18 cellular contexts compared by ENCODE assay signal in the genomic region with DNA sequence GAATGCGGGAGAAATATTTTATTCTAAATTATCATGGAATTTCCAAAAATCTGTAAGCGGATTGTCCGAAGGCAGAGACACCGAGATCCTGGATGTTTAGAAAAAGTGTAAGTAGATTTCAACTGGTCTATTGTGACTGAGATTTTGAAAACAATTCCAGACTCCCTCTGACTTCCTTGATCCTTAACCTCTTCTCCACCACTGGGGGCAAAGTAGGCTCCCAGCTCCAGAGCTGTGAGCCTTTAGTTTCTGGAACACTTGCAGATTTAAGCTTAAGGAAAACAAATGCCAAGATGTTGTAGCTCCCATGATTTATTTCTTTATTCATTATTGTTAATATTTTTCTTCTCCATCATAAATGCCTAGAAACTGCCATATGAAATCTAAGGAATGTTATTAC.
DNase-seq lines count a peak whose midpoint lies in the region; ATAC-seq and TF ChIP-seq lines count a peak whose summit lies in the region.
"Had no signal": no experiment of that assay in that cellular context is flagged by ENCODE, and none has a peak within 500 bp of the region (broad histone marks: within the 10 kb centered on the region; RNA-seq: fewer than 3 reads in every experiment).

No MANE protein-coding gene starts in this region.

- ATAC-seq in SK-N-SH treated with all-trans-retinoic acid at 6 μM for 48 hours (no peak), WTC11 (peak; percentile 85)
- no peak for ATAC-seq in stimulated activated naive CD8-positive, alpha-beta T cell treated with anti-CD3 and anti-CD28 coated beads, Interleukin-15, Interleukin-2, amounts not matched to agents 100 U/mL and 50 U/mL, for 24 hours
- ATAC-seq: HepG2 had no signal

- in situ Hi-C loops in brain microvascular endothelial cell (cut with HindIII; ENCODE audit: low pct_ligation_motif_present, low sequenced_read_pairs) = no loop called here

- no peak overlapping the region for H3K9ac ChIP-seq in SK-N-SH
- H3K9ac ChIP-seq: BLaER1 had no signal

- H3K79me2 ChIP-seq in SK-N-SH (ENCODE audit: insufficient read depth) = no peaks in the 10 kb centered on the region

- H3K36me3 Mint-ChIP-seq in WTC11 (no peaks in the 10 kb centered on the region), type B pancreatic cell (no peaks in the 10 kb centered on the region)
- H3K36me3 Mint-ChIP-seq: CD4-positive, CD25-positive, alpha-beta regulatory T cell had no signal

- POLR2A ChIA-PET in SK-N-SH (lab: Yijun Ruan, JAX) (no interaction called here), WTC11 (lab: Charles Lee) (no interaction called here)

- no peak overlapping the region for H3K4me2 ChIP-seq in SK-N-SH
- H3K4me2 ChIP-seq: BLaER1 had no signal

- H4K20me1 ChIP-seq in SK-N-SH (ENCODE audit: insufficient read depth) = no peaks in the 10 kb centered on the region
- H4K20me1 ChIP-seq: BLaER1 had no signal

- H3K4me3 Mint-ChIP-seq in WTC11 (no peak overlapping the region), type B pancreatic cell (no peak overlapping the region)
- H3K4me3 Mint-ChIP-seq: CD4-positive, CD25-positive, alpha-beta regulatory T cell had no signal

- no peak for TF ChIP-seq EP300 in SK-N-SH (IDR thresholded peaks at IDR 0.05; ENCODE audit: borderline replicate concordance in 1 of 2, low read depth in 1 of 2, low read length in 1 of 2)

- H3K27me3 Mint-ChIP-seq in WTC11 (ENCODE audit: low read depth) (no peaks in the 10 kb centered on the region), type B pancreatic cell (peaks cover 21% of the 10 kb centered on the region)
- H3K27me3 Mint-ChIP-seq: CD4-positive, CD25-positive, alpha-beta regulatory T cell had no signal

- CTCF ChIA-PET in SK-N-SH (lab: Yijun Ruan, JAX) (no interaction called here), WTC11 (lab: Charles Lee) (interaction anchor here (0.5 to 2.1 kb wide), 4 partner anchors 19 to 1246 kb away, joined by 3 to 12 read pairs (median 4); no protein-coding TSS in a partner anchor)

- no peaks in the 10 kb centered on the region for H3K9me2 ChIP-seq in SK-N-SH

- H3F3A ChIP-seq in SK-N-SH (replicated peaks; ENCODE audit: insufficient read depth) = peaks cover 5% of the 10 kb centered on the region

- DNase-seq in SK-N-SH (no peak), WTC11 (ENCODE audit: low spot score) (no peak), left kidney (ENCODE audit: low read depth, low spot score) (peak; percentile 12), type B pancreatic cell (ENCODE audit: extremely low spot score, unreplicated experiment) (no peak), brain microvascular endothelial cell (no peak), HK-2 (ENCODE audit: unreplicated experiment) (no peak)
- DNase-seq in stimulated activated naive CD8-positive, alpha-beta T cell treated with anti-CD3 and anti-CD28 coated beads, Interleukin-15, Interleukin-2, amounts not matched to agents 100 U/mL and 50 U/mL, for 24 hours = no peak
- DNase-seq: CD4-positive, CD25-positive, alpha-beta regulatory T cell; DMS153; DND-41; Karpas-422; NCI-H1092; NCI-H1417 treated with DMSO at 0.1 percent for 48 hours; NCI-H1694 treated with DMSO at 0.1 percent for 48 hours; NCI-H446 had no signal

- WGBS in SK-N-SH (ENCODE audit: low lambda C conversion rate) = 46% methylated on average over 4 of the region's 4 CpGs

- no peak overlapping the region for H2AFZ ChIP-seq in SK-N-SH (ENCODE audit: low read depth)

- H3K4me1 ChIP-seq in SK-N-SH (ENCODE audit: control insufficient read depth in 1 of 2, insufficient read depth in 2 of 2, low read depth in 1 of 2, low read length in 1 of 2) = no peaks in the 10 kb centered on the region
- H3K4me1 ChIP-seq: BLaER1 had no signal

- H3K9me3 ChIP-seq in SK-N-SH = no peaks in the 10 kb centered on the region
- H3K9me3 ChIP-seq: BLaER1 had no signal

- TF ChIP-seq CTCF in SK-N-SH (IDR thresholded peaks at IDR 0.05) (0 out of 2 replicates have a peak, but pooled peaks have one; percentile 9), WTC11 (IDR thresholded peaks at IDR 0.05) (no peak), type B pancreatic cell (conservative IDR thresholded peaks at IDR 0.05) (peak; percentile 51), brain microvascular endothelial cell (IDR thresholded peaks at IDR 0.05; ENCODE audit: low read depth, low read length, missing control alignments) (no peak)

- no peaks in the 10 kb centered on the region for H3K27me3 ChIP-seq in SK-N-SH (ENCODE audit: insufficient read depth)
- H3K27me3 ChIP-seq in brain microvascular endothelial cell (replicated peaks) = no peaks in the 10 kb centered on the region
- H3K27me3 ChIP-seq: BLaER1 had no signal

- no peak for TF ChIP-seq RAD21 in SK-N-SH (IDR thresholded peaks at IDR 0.05; ENCODE audit: low read length)

- peaks cover 9% of the 10 kb centered on the region; the same call in 1 of the 2 replicates for H3K4me1 Mint-ChIP-seq in WTC11
- peaks cover 29% of the 10 kb centered on the region for H3K4me1 Mint-ChIP-seq in type B pancreatic cell (ENCODE audit: unreplicated experiment)
- H3K4me1 Mint-ChIP-seq: CD4-positive, CD25-positive, alpha-beta regulatory T cell had no signal

- no peak overlapping the region for H3K27ac ChIP-seq in SK-N-SH (ENCODE audit: low read depth in 2 of 2, low read length in 1 of 2)
- no peak overlapping the region for H3K27ac ChIP-seq in brain microvascular endothelial cell
- H3K27ac ChIP-seq: BLaER1 had no signal

- H3K4me3 ChIP-seq in SK-N-SH (ENCODE audit: low read depth in 2 of 2, low read length in 1 of 2) = no peak overlapping the region
- H3K4me3 ChIP-seq in brain microvascular endothelial cell (ENCODE audit: low read depth, low read length) = no peak overlapping the region
- H3K4me3 ChIP-seq: BLaER1 had no signal

- H3K36me3 ChIP-seq in SK-N-SH (replicated peaks in 1 of 2; ENCODE audit: control insufficient read depth in 1 of 2, insufficient read depth in 2 of 2, low read length in 1 of 2) (no peaks in the 10 kb centered on the region), brain microvascular endothelial cell (replicated peaks) (no peaks in the 10 kb centered on the region)
- H3K36me3 ChIP-seq: BLaER1 had no signal

- H3K27ac Mint-ChIP-seq in WTC11 = no peak overlapping the region
- H3K27ac Mint-ChIP-seq in type B pancreatic cell = no peak overlapping the region
- H3K27ac Mint-ChIP-seq: CD4-positive, CD25-positive, alpha-beta regulatory T cell had no signal

- H3K9me3 Mint-ChIP-seq in WTC11 (no peaks in the 10 kb centered on the region), type B pancreatic cell (peaks cover 3% of the 10 kb centered on the region)

TF ChIP-seq in SK-N-SH, 30 proteins besides CTCF, POLR2A, EP300 and RAD21 (continues in another document):
- no peak for TF ChIP-seq FOSL2 (IDR thresholded peaks at IDR 0.05; ENCODE audit: borderline replicate concordance, low read depth)
- TF ChIP-seq YY1 (IDR thresholded peaks at IDR 0.05; ENCODE audit: low read depth) = no peak
- TF ChIP-seq NFIC (IDR thresholded peaks at IDR 0.05; ENCODE audit: borderline replicate concordance) = no peak
- no peak for TF ChIP-seq RCOR1 (IDR thresholded peaks at IDR 0.05; ENCODE audit: low read length)
- no peak for TF ChIP-seq NRF1 (IDR thresholded peaks at IDR 0.05; ENCODE audit: low read depth, low read length)
- TF ChIP-seq GATA2 (CRISPR knock-in tag; IDR thresholded peaks at IDR 0.05) = no peak

TF ChIP-seq in SK-N-SH treated with all-trans-retinoic acid at 6 μM for 48 hours, 23 proteins besides CTCF, POLR2A, EP300 and RAD21:
- TF ChIP-seq ZNF565 (CRISPR knock-in tag; conservative IDR thresholded peaks at IDR 0.05; ENCODE audit: low read depth) = no peak
- TF ChIP-seq, protein P1, sequence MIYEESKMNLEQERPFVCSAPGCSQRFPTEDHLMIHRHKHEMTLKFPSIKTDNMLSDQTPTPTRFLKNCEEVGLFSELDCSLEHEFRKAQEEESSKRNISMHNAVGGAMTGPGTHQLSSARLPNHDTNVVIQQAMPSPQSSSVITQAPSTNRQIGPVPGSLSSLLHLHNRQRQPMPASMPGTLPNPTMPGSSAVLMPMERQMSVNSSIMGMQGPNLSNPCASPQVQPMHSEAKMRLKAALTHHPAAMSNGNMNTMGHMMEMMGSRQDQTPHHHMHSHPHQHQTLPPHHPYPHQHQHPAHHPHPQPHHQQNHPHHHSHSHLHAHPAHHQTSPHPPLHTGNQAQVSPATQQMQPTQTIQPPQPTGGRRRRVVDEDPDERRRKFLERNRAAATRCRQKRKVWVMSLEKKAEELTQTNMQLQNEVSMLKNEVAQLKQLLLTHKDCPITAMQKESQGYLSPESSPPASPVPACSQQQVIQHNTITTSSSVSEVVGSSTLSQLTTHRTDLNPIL (CRISPR knock-in tag; IDR thresholded peaks at IDR 0.05; ENCODE audit: low read depth) = no peak

TF ChIP-seq in WTC11, 78 proteins besides CTCF, POLR2A, EP300 and RAD21 (continues in another document):
- no peak for TF ChIP-seq NFE2L1 (CRISPR knock-in tag; IDR thresholded peaks at IDR 0.05)
- TF ChIP-seq, protein P2, sequence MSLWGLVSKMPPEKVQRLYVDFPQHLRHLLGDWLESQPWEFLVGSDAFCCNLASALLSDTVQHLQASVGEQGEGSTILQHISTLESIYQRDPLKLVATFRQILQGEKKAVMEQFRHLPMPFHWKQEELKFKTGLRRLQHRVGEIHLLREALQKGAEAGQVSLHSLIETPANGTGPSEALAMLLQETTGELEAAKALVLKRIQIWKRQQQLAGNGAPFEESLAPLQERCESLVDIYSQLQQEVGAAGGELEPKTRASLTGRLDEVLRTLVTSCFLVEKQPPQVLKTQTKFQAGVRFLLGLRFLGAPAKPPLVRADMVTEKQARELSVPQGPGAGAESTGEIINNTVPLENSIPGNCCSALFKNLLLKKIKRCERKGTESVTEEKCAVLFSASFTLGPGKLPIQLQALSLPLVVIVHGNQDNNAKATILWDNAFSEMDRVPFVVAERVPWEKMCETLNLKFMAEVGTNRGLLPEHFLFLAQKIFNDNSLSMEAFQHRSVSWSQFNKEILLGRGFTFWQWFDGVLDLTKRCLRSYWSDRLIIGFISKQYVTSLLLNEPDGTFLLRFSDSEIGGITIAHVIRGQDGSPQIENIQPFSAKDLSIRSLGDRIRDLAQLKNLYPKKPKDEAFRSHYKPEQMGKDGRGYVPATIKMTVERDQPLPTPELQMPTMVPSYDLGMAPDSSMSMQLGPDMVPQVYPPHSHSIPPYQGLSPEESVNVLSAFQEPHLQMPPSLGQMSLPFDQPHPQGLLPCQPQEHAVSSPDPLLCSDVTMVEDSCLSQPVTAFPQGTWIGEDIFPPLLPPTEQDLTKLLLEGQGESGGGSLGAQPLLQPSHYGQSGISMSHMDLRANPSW (CRISPR knock-in tag; conservative IDR thresholded peaks at IDR 0.05; ENCODE audit: low read depth) = no peak
- TF ChIP-seq, protein P3, sequence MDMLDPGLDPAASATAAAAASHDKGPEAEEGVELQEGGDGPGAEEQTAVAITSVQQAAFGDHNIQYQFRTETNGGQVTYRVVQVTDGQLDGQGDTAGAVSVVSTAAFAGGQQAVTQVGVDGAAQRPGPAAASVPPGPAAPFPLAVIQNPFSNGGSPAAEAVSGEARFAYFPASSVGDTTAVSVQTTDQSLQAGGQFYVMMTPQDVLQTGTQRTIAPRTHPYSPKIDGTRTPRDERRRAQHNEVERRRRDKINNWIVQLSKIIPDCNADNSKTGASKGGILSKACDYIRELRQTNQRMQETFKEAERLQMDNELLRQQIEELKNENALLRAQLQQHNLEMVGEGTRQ (CRISPR knock-in tag; IDR thresholded peaks at IDR 0.05) = no peak
- no peak for TF ChIP-seq KAT7 (CRISPR knock-in tag; IDR thresholded peaks at IDR 0.05; ENCODE audit: borderline replicate concordance)

Comparison
In these comparisons a context has a peak if more than half of its experiments do, and no peak if none do; other contexts are left out.
1. CTCF ChIP-seq: peak in SK-N-SH (single experiment) and type B pancreatic cell (single experiment); none in WTC11 (single experiment) and brain microvascular endothelial cell (single experiment).